In genomic region chr18:11077548-11078187, GRCh38 we compare ENCODE assay signal across 1 cellular context.
TF ChIP-seq lines count a peak whose summit lies in the region.

No MANE protein-coding gene starts in this region.

TF ChIP-seq in IMR-90, 13 proteins besides CTCF, POLR2A, EP300 and RAD21:
- no peak for TF ChIP-seq USF2 (IDR thresholded peaks at IDR 0.05; ENCODE audit: low read depth, low read length)
- no peak for TF ChIP-seq MAZ (IDR thresholded peaks at IDR 0.05; ENCODE audit: borderline replicate concordance, low read depth, low read length)
- no peak for TF ChIP-seq ELK1 (IDR thresholded peaks at IDR 0.05; ENCODE audit: borderline replicate concordance, low read depth, low read length)
- no peak for TF ChIP-seq NFE2L2 (IDR thresholded peaks at IDR 0.05; ENCODE audit: low read depth, low read length)
- TF ChIP-seq CEBPB (IDR thresholded peaks at IDR 0.05; ENCODE audit: low read depth, low read length) = no peak
- no peak for TF ChIP-seq SMC3 (IDR thresholded peaks at IDR 0.05; ENCODE audit: low read depth, low read length)
- no peak for TF ChIP-seq MXI1 (IDR thresholded peaks at IDR 0.05; ENCODE audit: borderline replicate concordance, low read depth, low read length)
- TF ChIP-seq CHD1 (IDR thresholded peaks at IDR 0.05; ENCODE audit: low read depth, low read length) = no peak
- TF ChIP-seq RFX5 (IDR thresholded peaks at IDR 0.05; ENCODE audit: low read depth, low read length) = no peak
- no peak for TF ChIP-seq BHLHE40 (IDR thresholded peaks at IDR 0.05; ENCODE audit: low read depth, low read length)
- no peak for TF ChIP-seq MAFK (IDR thresholded peaks at IDR 0.05; ENCODE audit: low read depth, low read length)
- no peak for TF ChIP-seq FOS (IDR thresholded peaks at IDR 0.05; ENCODE audit: low read depth, low read length)
- no peak for TF ChIP-seq RCOR1 (IDR thresholded peaks at IDR 0.05; ENCODE audit: insufficient replicate concordance, low read length)
